ENCODE assay signal across 1 cellular context in genomic region chr1:227560393-227560792, GRCh38.
TF ChIP-seq lines count a peak whose summit lies in the region.

No MANE protein-coding gene starts in this region.

TF ChIP-seq in IMR-90, 13 proteins besides CTCF, POLR2A, EP300 and RAD21:
- no peak for TF ChIP-seq RFX5 (IDR thresholded peaks at IDR 0.05; ENCODE audit: low read depth, low read length)
- TF ChIP-seq BHLHE40 (IDR thresholded peaks at IDR 0.05; ENCODE audit: low read depth, low read length), result no peak
- TF ChIP-seq CEBPB (IDR thresholded peaks at IDR 0.05; ENCODE audit: low read depth, low read length), result no peak
- no peak for TF ChIP-seq NFE2L2 (IDR thresholded peaks at IDR 0.05; ENCODE audit: low read depth, low read length)
- TF ChIP-seq SMC3 (IDR thresholded peaks at IDR 0.05; ENCODE audit: low read depth, low read length), result no peak
- no peak for TF ChIP-seq MAZ (IDR thresholded peaks at IDR 0.05; ENCODE audit: borderline replicate concordance, low read depth, low read length)
- no peak for TF ChIP-seq CHD1 (IDR thresholded peaks at IDR 0.05; ENCODE audit: low read depth, low read length)
- TF ChIP-seq RCOR1 (IDR thresholded peaks at IDR 0.05; ENCODE audit: insufficient replicate concordance, low read length), result no peak
- TF ChIP-seq FOS (IDR thresholded peaks at IDR 0.05; ENCODE audit: low read depth, low read length), result no peak
- TF ChIP-seq ELK1 (IDR thresholded peaks at IDR 0.05; ENCODE audit: borderline replicate concordance, low read depth, low read length), result no peak
- TF ChIP-seq USF2 (IDR thresholded peaks at IDR 0.05; ENCODE audit: low read depth, low read length), result no peak
- no peak for TF ChIP-seq MAFK (IDR thresholded peaks at IDR 0.05; ENCODE audit: low read depth, low read length)
- TF ChIP-seq MXI1 (IDR thresholded peaks at IDR 0.05; ENCODE audit: borderline replicate concordance, low read depth, low read length), result no peak
